Comparison of ENCODE assay signal across 27 cellular contexts in genomic region chr15:61337541-61337940, GRCh38.
"Had no signal": no experiment of that assay in that cellular context is flagged by ENCODE, and none has a peak within 500 bp of the region (broad histone marks: within the 10 kb centered on the region; RNA-seq: fewer than 3 reads in every experiment).

No MANE protein-coding gene starts in this region.

- H3K79me2 ChIP-seq: parathyroid adenoma had no signal

- H3K36me3 ChIP-seq: neural progenitor cell, ovary, right lobe of liver, sigmoid colon, stomach, thoracic aorta, thyroid gland, tibial nerve, upper lobe of left lung, vagina had no signal

- H3K4me3 Mint-ChIP-seq: natural killer cell treated with Interleukin-12 subunit alpha and Interleukin-12 subunit beta and Interleukin-15 and Interleukin-18, amount 100 ng/mL, for 72 hours; neural progenitor cell; stimulated activated effector memory CD8-positive, alpha-beta T cell treated with anti-CD3 and anti-CD28 coated beads, Interleukin-12 subunit alpha, Interleukin-12 subunit beta, amount 100 ng/mL, for 72 hours; stimulated activated naive B cell treated with anti-CD40 and anti-IgM and Interleukin-4, amounts not matched to agents 10 μg/mL and 1 μg/mL and 100 μg/mL, for 72 hours; stimulated activated naive CD8-positive, alpha-beta T cell treated with anti-CD3 and anti-CD28 coated beads, Interleukin-15, Interleukin-2, amounts not matched to agents 100 ng/mL and 50 ng/mL, for 24 hours had no signal

- H3K4me1 Mint-ChIP-seq: neural progenitor cell; stimulated activated effector memory CD8-positive, alpha-beta T cell treated with anti-CD3 and anti-CD28 coated beads, Interleukin-12 subunit alpha, Interleukin-12 subunit beta, amount 100 ng/mL, for 72 hours; stimulated activated naive B cell treated with anti-CD40 and anti-IgM and Interleukin-4, amounts not matched to agents 10 μg/mL and 1 μg/mL and 100 μg/mL, for 72 hours had no signal

- H3K9me3 Mint-ChIP-seq: natural killer cell treated with Interleukin-12 subunit alpha and Interleukin-12 subunit beta and Interleukin-15 and Interleukin-18, amount 100 ng/mL, for 72 hours had no signal

- H2AFZ ChIP-seq: neural progenitor cell, parathyroid adenoma had no signal

- H3K27me3 ChIP-seq: neural progenitor cell, ovary, right lobe of liver, sigmoid colon, thyroid gland, tibial nerve, upper lobe of left lung, vagina had no signal

- ATAC-seq: natural killer cell treated with Interleukin-12 subunit alpha and Interleukin-12 subunit beta and Interleukin-15 and Interleukin-18, amount 100 ng/mL, for 72 hours; psoas muscle; right cardiac atrium; stimulated activated effector memory CD8-positive, alpha-beta T cell treated with anti-CD3 and anti-CD28 coated beads, Interleukin-12 subunit alpha, Interleukin-12 subunit beta, amount 100 ng/mL, for 72 hours; stimulated activated naive B cell treated with anti-CD40 and anti-IgM and Interleukin-4, amounts not matched to agents 10 μg/mL and 1 μg/mL and 100 μg/mL, for 72 hours had no signal

- H3K4me3 ChIP-seq: neural progenitor cell, ovary, psoas muscle, right lobe of liver, sigmoid colon, stomach, thoracic aorta, thyroid gland, tibial nerve, upper lobe of left lung, vagina had no signal

- H3K9ac ChIP-seq: neural progenitor cell, parathyroid adenoma had no signal

- H3K27ac ChIP-seq: neural progenitor cell, ovary, parathyroid adenoma, psoas muscle, right lobe of liver, sigmoid colon, stomach, thoracic aorta, thyroid gland, tibial nerve, upper lobe of left lung, vagina had no signal

- FAIRE-seq: small intestine had no signal

- H3K4me2 ChIP-seq: neural progenitor cell had no signal

- DNase-seq: occipital lobe; ovary; posterior cingulate gyrus; psoas muscle; right cardiac atrium; right lobe of liver; sigmoid colon; small intestine; stimulated activated CD4-positive, alpha-beta T cell treated with anti-CD3 and anti-CD28 coated beads, Interleukin-15, amount 100 ng/mL, for 24 hours; stimulated activated CD4-positive, alpha-beta T cell treated with anti-CD3 and anti-CD28 coated beads, Interleukin-2, amount 100 ng/mL, for 24 hours; stimulated activated CD4-positive, alpha-beta T cell treated with anti-CD3 and anti-CD28 coated beads, Interleukin-2, amount 100 ng/mL, for 48 hours; stimulated activated CD4-positive, alpha-beta T cell treated with anti-CD3 and anti-CD28 coated beads, Interleukin-4, amount 100 ng/mL, for 24 hours; stimulated activated naive B cell treated with anti-CD40 and anti-IgM and Interleukin-4, amounts not matched to agents 10 μg/mL and 1 μg/mL and 100 μg/mL, for 72 hours; stimulated activated naive CD4-positive, alpha-beta T cell treated with Interleukin-2 at 50 U/mL for 16 hours; stomach; thyroid gland; trophoblast cell; upper lobe of left lung had no signal

- H3K9me3 ChIP-seq: ovary, psoas muscle, thyroid gland, vagina had no signal

- H3K27ac Mint-ChIP-seq: natural killer cell treated with Interleukin-12 subunit alpha and Interleukin-12 subunit beta and Interleukin-15 and Interleukin-18, amount 100 ng/mL, for 72 hours; neural progenitor cell; progenitor cell of endocrine pancreas; stimulated activated effector memory CD8-positive, alpha-beta T cell treated with anti-CD3 and anti-CD28 coated beads, Interleukin-12 subunit alpha, Interleukin-12 subunit beta, amount 100 ng/mL, for 72 hours; stimulated activated naive B cell treated with anti-CD40 and anti-IgM and Interleukin-4, amounts not matched to agents 10 μg/mL and 1 μg/mL and 100 μg/mL, for 72 hours; stimulated activated naive CD8-positive, alpha-beta T cell treated with anti-CD3 and anti-CD28 coated beads, Interleukin-15, Interleukin-2, amounts not matched to agents 100 ng/mL and 50 ng/mL, for 24 hours had no signal

- H3K4me1 ChIP-seq: neural progenitor cell, parathyroid adenoma, psoas muscle, sigmoid colon, stomach, thyroid gland, tibial nerve, upper lobe of left lung, vagina had no signal

- H3K36me3 Mint-ChIP-seq: natural killer cell treated with Interleukin-12 subunit alpha and Interleukin-12 subunit beta and Interleukin-15 and Interleukin-18, amount 100 ng/mL, for 72 hours; neural progenitor cell; stimulated activated effector memory CD8-positive, alpha-beta T cell treated with anti-CD3 and anti-CD28 coated beads, Interleukin-12 subunit alpha, Interleukin-12 subunit beta, amount 100 ng/mL, for 72 hours; stimulated activated naive B cell treated with anti-CD40 and anti-IgM and Interleukin-4, amounts not matched to agents 10 μg/mL and 1 μg/mL and 100 μg/mL, for 72 hours had no signal

- H3K27me3 Mint-ChIP-seq: stimulated activated naive B cell treated with anti-CD40 and anti-IgM and Interleukin-4, amounts not matched to agents 10 μg/mL and 1 μg/mL and 100 μg/mL, for 72 hours had no signal
